2 cellular contexts compared by ENCODE assay signal in the genomic region with DNA sequence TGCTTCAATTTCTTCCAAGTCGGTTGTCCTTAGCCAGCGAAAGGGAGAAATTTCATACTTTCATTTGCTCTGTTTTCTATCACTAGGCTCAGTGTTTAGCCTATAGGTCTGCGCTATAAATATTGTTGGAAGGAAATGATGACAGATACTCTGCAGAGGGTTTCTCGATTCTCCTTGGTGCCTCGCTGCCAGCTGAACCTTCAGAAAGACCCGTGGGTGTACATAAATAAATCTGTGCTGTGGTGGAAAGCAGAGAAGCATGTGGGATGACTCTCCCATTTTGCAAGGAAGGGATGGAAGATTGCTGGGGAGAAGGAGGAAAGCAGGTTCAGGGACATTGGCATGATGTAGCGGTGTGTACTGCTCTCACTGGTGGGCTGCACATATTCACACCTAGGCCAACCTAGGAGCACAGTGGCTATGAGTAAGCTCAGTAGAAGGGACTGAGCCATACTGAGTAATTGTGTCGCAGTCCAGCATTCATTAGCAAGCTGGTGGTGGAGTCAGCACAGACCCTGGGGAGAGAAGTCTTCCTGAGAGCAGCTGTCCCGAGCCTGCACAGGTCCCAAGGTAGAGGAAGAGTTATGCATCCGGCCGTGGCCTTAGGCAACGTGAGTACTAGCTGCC.
A peak's percentile ranks its signal among the peaks of the same experiment; 100 is the strongest.
TF ChIP-seq lines count a peak whose summit lies in the region.

No MANE protein-coding gene starts in this region.

TF ChIP-seq in HCT116, 20 proteins besides CTCF, POLR2A, EP300 and RAD21:
- no peak for TF ChIP-seq JUND (IDR thresholded peaks at IDR 0.05)
- no peak for TF ChIP-seq CBX3 (IDR thresholded peaks at IDR 0.05; ENCODE audit: low read depth)
- TF ChIP-seq ZFX (IDR thresholded peaks at IDR 0.05): no peak
- no peak for TF ChIP-seq ELF1 (IDR thresholded peaks at IDR 0.05; ENCODE audit: borderline replicate concordance, low read depth)
- TF ChIP-seq, protein P1, sequence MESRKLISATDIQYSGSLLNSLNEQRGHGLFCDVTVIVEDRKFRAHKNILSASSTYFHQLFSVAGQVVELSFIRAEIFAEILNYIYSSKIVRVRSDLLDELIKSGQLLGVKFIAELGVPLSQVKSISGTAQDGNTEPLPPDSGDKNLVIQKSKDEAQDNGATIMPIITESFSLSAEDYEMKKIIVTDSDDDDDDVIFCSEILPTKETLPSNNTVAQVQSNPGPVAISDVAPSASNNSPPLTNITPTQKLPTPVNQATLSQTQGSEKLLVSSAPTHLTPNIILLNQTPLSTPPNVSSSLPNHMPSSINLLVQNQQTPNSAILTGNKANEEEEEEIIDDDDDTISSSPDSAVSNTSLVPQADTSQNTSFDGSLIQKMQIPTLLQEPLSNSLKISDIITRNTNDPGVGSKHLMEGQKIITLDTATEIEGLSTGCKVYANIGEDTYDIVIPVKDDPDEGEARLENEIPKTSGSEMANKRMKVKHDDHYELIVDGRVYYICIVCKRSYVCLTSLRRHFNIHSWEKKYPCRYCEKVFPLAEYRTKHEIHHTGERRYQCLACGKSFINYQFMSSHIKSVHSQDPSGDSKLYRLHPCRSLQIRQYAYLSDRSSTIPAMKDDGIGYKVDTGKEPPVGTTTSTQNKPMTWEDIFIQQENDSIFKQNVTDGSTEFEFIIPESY (IDR thresholded peaks at IDR 0.05; ENCODE audit: extremely low read depth, insufficient replicate concordance, low read length): no peak
- TF ChIP-seq EZH2 (IDR thresholded peaks at IDR 0.05): no peak

TF ChIP-seq in GM12878, 131 proteins besides CTCF, POLR2A, EP300 and RAD21:
- TF ChIP-seq BCL3 (IDR thresholded peaks at IDR 0.05; ENCODE audit: borderline replicate concordance, insufficient read depth, low read depth, low read length, poor library complexity, severe bottlenecking): peak; percentile 63
- TF ChIP-seq SMARCA5 (IDR thresholded peaks at IDR 0.05): no peak
